ENCODE assay signal across 1 cellular context in genomic region chr11:125001073-125001764, GRCh38.
TF ChIP-seq lines count a peak whose summit lies in the region.

No MANE protein-coding gene starts in this region.

TF ChIP-seq in GM12878, 131 proteins besides CTCF, POLR2A, EP300 and RAD21:
- TF ChIP-seq CUX1 (IDR thresholded peaks at IDR 0.05; ENCODE audit: insufficient replicate concordance, low read depth, low read length) (no peak), CEBPZ (IDR thresholded peaks at IDR 0.05; ENCODE audit: low read depth, low read length) (no peak), CREB1 (IDR thresholded peaks at IDR 0.05; ENCODE audit: low read depth) (no peak), MLLT1 (IDR thresholded peaks at IDR 0.05) (no peak), MXI1 (IDR thresholded peaks at IDR 0.05; ENCODE audit: low read depth, low read length) (no peak), ESRRA (IDR thresholded peaks at IDR 0.05; ENCODE audit: low read length) (no peak), FOXK2 (IDR thresholded peaks at IDR 0.05) (no peak), WRNIP1 (IDR thresholded peaks at IDR 0.05; ENCODE audit: borderline replicate concordance, low read depth, low read length) (no peak), ZBTB11 (CRISPR knock-in tag; IDR thresholded peaks at IDR 0.05) (no peak), JUND (IDR thresholded peaks at IDR 0.05; ENCODE audit: low read depth, low read length) (no peak), SREBF1 (IDR thresholded peaks at IDR 0.05; ENCODE audit: low read length) (no peak), TBL1XR1 (IDR thresholded peaks at IDR 0.05; ENCODE audit: low read depth, low read length) (no peak), KDM1A (IDR thresholded peaks at IDR 0.05; ENCODE audit: borderline replicate concordance) (no peak), KAT2A (conservative IDR thresholded peaks at IDR 0.05; ENCODE audit: control insufficient read depth, low read depth, low read length) (no peak), CHD4 (IDR thresholded peaks at IDR 0.05) (no peak), FOS (IDR thresholded peaks at IDR 0.05; ENCODE audit: borderline replicate concordance, extremely low read depth, insufficient read length) (no peak), E2F4 (IDR thresholded peaks at IDR 0.05; ENCODE audit: low read depth, low read length) (no peak)
